ENCODE assay signal across 32 cellular contexts in the genomic region with DNA sequence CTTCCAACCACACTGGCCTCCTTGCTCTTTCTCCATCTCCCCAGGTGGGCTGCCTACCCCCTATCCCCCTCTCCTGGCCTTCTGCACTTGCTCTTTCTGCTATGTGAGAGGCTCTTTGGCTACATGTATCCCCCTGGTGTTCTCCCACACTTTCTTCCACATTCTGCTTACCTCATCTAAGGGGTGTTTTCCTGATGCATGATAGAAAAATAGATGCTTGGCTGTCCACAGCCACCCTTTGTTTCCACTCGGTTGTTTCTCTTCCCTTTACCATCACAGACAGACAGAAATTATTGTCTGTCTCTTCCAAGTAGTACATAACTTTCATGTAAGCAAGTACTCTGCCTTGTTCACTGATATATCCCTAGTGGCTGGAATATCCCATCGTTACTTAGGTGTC.
"Had no signal": no experiment of that assay in that cellular context is flagged by ENCODE, and none has a peak within 500 bp of the region (broad histone marks: within the 10 kb centered on the region; RNA-seq: fewer than 3 reads in every experiment).

No MANE protein-coding gene starts in this region.

- H3K27ac Mint-ChIP-seq: activated B cell treated with CpG ODN at 0.5 μM for 24 hours; activated CD8-positive, alpha-beta T cell treated with anti-CD3 and anti-CD28 coated beads, Interleukin-2, amount 10 ng/mL, durations not matched to agents 7 days and 5 days; activated naive CD4-positive, alpha-beta T cell treated with anti-CD3 and anti-CD28 coated beads, Interleukin-2, amount 50 U/mL, for 24 hours; activated naive CD8-positive, alpha-beta T cell treated with anti-CD3 and anti-CD28 coated beads, Interleukin-2, amount 10 ng/mL, durations not matched to agents 7 days and 5 days; activated T-cell treated with anti-CD3 and anti-CD28 coated beads, Interleukin-2, amount 50 U/mL, for 24 hours; activated T-helper 2 cell treated with anti-CD3 and anti-CD28 coated beads, Interferon-gamma antibody, Interleukin-2, Interleukin-4, amounts not matched to agents 10 μg/mL and 5 μg/mL and 100 μg/mL, durations not matched to agents 14 hours and 24 hours and 36 hours had no signal

- H3K4me3 ChIP-seq: ascending aorta, breast epithelium, SJCRH30, SK-N-MC had no signal

- H3K4me1 ChIP-seq: ascending aorta, breast epithelium, SJCRH30 had no signal

- H3K9me3 ChIP-seq: ascending aorta, breast epithelium, SJCRH30 had no signal

- DNase-seq: activated B cell treated with CpG ODN at 0.5 μM for 24 hours; activated CD4-positive, alpha-beta T cell treated with anti-CD3 and anti-CD28 coated beads for 1 hour; activated CD4-positive, alpha-beta T cell treated with anti-CD3 and anti-CD28 coated beads for 48 hours; activated CD4-positive, alpha-beta T cell treated with anti-CD3 and anti-CD28 coated beads, Interleukin-2, amount 50 U/mL, for 4 hours; activated CD8-positive, alpha-beta T cell treated with anti-CD3 and anti-CD28 coated beads, Interleukin-2, amount 10 ng/mL, durations not matched to agents 7 days and 5 days; activated gamma-delta T cell; activated naive CD4-positive, alpha-beta T cell treated with Interleukin-2 at 50 U/mL for 16 hours; activated naive CD8-positive, alpha-beta T cell treated with anti-CD3 and anti-CD28 coated beads, Interleukin-2, amount 10 ng/mL, durations not matched to agents 7 days and 5 days; activated T-cell treated with anti-CD3 and anti-CD28 coated beads, Interleukin-2, amount 50 U/mL, for 24 hours; amygdala; KG1; NCI-H1092 treated with DMSO at 0.1 percent for 48 hours; NCI-H187 treated with DMSO at 0.1 percent for 48 hours; NCI-H2081; NCI-H2171 treated with DMSO at 0.1 percent for 48 hours; NCI-H2227 treated with DMSO at 0.1 percent for 48 hours; NCI-H446; NCI-H510A treated with DMSO at 0.1 percent for 48 hours; NCI-H526 treated with DMSO at 0.1 percent for 48 hours; NCI-H774; SHP77; SJCRH30; T-helper 1 cell; T-helper 2 cell; T-helper 9 cell had no signal

- ATAC-seq: activated CD8-positive, alpha-beta T cell treated with anti-CD3 and anti-CD28 coated beads, Interleukin-2, amount 10 ng/mL, durations not matched to agents 7 days and 5 days; Panc1 had no signal

- H3K27ac ChIP-seq: ascending aorta, breast epithelium, SJCRH30, SK-N-MC, VCaP had no signal

- H3K9me3 Mint-ChIP-seq: activated naive CD4-positive, alpha-beta T cell treated with anti-CD3 and anti-CD28 coated beads, Interleukin-2, amount 50 U/mL, for 24 hours; activated T-helper 2 cell treated with anti-CD3 and anti-CD28 coated beads, Interferon-gamma antibody, Interleukin-2, Interleukin-4, amounts not matched to agents 10 μg/mL and 5 μg/mL and 100 μg/mL, durations not matched to agents 14 hours and 24 hours and 36 hours had no signal

- H3K27me3 Mint-ChIP-seq: activated B cell treated with CpG ODN at 0.5 μM for 24 hours; activated naive CD4-positive, alpha-beta T cell treated with anti-CD3 and anti-CD28 coated beads, Interleukin-2, amount 50 U/mL, for 24 hours; activated naive CD8-positive, alpha-beta T cell treated with anti-CD3 and anti-CD28 coated beads, Interleukin-2, amount 10 ng/mL, durations not matched to agents 7 days and 5 days; activated T-cell treated with anti-CD3 and anti-CD28 coated beads, Interleukin-2, amount 50 U/mL, for 24 hours had no signal

- H3K27me3 ChIP-seq: ascending aorta, breast epithelium, SJCRH30 had no signal

- H3K4me3 Mint-ChIP-seq: activated B cell treated with CpG ODN at 0.5 μM for 24 hours; activated CD8-positive, alpha-beta T cell treated with anti-CD3 and anti-CD28 coated beads, Interleukin-2, amount 10 ng/mL, durations not matched to agents 7 days and 5 days; activated naive CD4-positive, alpha-beta T cell treated with anti-CD3 and anti-CD28 coated beads, Interleukin-2, amount 50 U/mL, for 24 hours; activated naive CD8-positive, alpha-beta T cell treated with anti-CD3 and anti-CD28 coated beads, Interleukin-2, amount 10 ng/mL, durations not matched to agents 7 days and 5 days; activated T-cell treated with anti-CD3 and anti-CD28 coated beads, Interleukin-2, amount 50 U/mL, for 24 hours had no signal

- H3K36me3 ChIP-seq: ascending aorta, breast epithelium, SJCRH30 had no signal
